1 cellular context compared by ENCODE assay signal in the genomic region with DNA sequence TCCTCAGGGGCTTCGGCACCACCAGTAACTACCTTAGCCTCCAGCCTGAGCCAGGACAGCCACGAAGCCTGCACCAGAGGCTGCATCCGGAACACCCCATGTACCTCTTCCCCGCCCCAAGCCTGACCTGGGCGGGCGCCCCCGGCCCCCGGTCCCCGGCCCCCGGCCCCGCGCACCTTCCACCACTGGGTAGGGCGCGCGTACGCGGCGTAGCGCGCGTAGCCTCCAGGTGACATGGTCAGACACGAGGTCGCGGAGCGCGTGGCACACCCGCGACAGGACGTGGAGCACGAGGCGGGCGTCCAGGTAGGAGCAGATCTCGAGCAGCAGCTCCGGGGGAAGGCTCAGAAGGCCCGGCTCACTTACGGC.
TF ChIP-seq lines count a peak whose summit lies in the region.

No MANE protein-coding gene starts in this region.

TF ChIP-seq in HepG2, 621 proteins besides CTCF, POLR2A, EP300 and RAD21 (continued from another document):
- TF ChIP-seq, protein P1, sequence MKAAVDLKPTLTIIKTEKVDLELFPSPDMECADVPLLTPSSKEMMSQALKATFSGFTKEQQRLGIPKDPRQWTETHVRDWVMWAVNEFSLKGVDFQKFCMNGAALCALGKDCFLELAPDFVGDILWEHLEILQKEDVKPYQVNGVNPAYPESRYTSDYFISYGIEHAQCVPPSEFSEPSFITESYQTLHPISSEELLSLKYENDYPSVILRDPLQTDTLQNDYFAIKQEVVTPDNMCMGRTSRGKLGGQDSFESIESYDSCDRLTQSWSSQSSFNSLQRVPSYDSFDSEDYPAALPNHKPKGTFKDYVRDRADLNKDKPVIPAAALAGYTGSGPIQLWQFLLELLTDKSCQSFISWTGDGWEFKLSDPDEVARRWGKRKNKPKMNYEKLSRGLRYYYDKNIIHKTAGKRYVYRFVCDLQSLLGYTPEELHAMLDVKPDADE (CRISPR knock-in tag; IDR thresholded peaks at IDR 0.05) = 0 out of 2 replicates have a peak, but pooled peaks have one; percentile 38
